1 cellular context compared by ENCODE assay signal in the genomic region with DNA sequence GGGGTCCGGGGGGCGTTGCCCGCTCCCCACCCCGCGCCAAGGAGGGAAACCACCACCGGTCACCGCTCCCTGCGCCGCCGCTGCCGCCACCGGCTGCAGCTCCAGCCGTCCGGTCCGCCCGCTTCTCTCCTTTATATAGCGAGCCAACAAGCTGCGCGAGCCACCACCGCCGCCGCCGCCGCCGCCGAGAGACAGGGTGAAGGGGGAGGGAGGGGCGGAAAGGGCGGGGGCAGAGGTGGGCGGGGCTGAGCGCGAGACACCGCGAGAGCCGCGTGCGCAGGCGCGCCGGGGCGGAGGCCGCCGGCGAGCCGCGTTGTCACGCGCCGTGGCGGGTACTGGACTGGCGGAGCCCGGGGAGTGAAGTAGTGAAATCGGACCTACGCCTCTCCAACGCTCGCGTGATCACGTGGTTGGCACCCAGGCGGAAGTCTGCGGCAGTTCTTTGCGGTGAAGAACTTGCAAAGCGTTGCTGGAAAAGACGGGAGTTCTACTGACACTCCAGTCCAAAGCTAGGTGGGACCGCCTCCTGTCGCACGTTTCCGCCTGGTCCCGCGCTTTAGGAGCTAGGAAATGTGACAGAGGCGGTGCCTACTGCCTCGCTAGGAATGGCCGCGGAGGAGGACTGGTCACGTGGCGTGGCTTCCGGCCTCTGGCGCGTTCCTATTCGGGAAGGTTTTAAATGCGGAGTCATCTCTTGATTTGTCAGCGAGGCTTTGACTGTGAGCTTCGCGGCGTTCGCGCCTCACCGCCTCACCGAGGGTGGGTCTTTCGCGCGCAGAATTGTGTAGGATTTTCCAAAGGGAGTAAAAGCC.
TF ChIP-seq lines count a peak whose summit lies in the region.

Gene GTF2A1 (minus strand): TSS at position 193 of the 812 bp plus-strand sequence. CDS start 441 bp downstream, outside the sequence.

TF ChIP-seq in HepG2, 621 proteins besides CTCF, POLR2A, EP300 and RAD21 (continued from another document and continues in another):
- TF ChIP-seq, protein P1, sequence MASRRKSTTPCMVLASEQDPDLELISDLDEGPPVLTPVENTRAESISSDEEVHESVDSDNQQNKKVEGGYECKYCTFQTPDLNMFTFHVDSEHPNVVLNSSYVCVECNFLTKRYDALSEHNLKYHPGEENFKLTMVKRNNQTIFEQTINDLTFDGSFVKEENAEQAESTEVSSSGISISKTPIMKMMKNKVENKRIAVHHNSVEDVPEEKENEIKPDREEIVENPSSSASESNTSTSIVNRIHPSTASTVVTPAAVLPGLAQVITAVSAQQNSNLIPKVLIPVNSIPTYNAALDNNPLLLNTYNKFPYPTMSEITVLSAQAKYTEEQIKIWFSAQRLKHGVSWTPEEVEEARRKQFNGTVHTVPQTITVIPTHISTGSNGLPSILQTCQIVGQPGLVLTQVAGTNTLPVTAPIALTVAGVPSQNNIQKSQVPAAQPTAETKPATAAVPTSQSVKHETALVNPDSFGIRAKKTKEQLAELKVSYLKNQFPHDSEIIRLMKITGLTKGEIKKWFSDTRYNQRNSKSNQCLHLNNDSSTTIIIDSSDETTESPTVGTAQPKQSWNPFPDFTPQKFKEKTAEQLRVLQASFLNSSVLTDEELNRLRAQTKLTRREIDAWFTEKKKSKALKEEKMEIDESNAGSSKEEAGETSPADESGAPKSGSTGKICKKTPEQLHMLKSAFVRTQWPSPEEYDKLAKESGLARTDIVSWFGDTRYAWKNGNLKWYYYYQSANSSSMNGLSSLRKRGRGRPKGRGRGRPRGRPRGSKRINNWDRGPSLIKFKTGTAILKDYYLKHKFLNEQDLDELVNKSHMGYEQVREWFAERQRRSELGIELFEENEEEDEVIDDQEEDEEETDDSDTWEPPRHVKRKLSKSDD (CRISPR knock-in tag; IDR thresholded peaks at IDR 0.05; ENCODE audit: low read depth) = peak; percentile 58; the same call in 1 of the 2 replicates
- no peak for TF ChIP-seq NBN (conservative IDR thresholded peaks at IDR 0.05)
- no peak for TF ChIP-seq IRF1 (CRISPR knock-in tag; IDR thresholded peaks at IDR 0.05; ENCODE audit: low read depth)
- TF ChIP-seq ZNF770 (CRISPR knock-in tag; IDR thresholded peaks at IDR 0.05) = no peak; the same call in 1 of the 2 replicates
- TF ChIP-seq ZNF607 (CRISPR knock-in tag; IDR thresholded peaks at IDR 0.05; ENCODE audit: borderline replicate concordance) = no peak; the same call in none of the 2 replicates
- peak; percentile 77 for TF ChIP-seq KMT2B (CRISPR knock-in tag; IDR thresholded peaks at IDR 0.05)
- TF ChIP-seq PPARG (CRISPR knock-in tag; conservative IDR thresholded peaks at IDR 0.05) = peak; percentile 25; the same call in 1 of the 2 replicates
- peak; percentile 41 for TF ChIP-seq SRSF1 (optimal IDR thresholded peaks at IDR 0.05; ENCODE audit: low read depth, low read length)
- peak; percentile 60; the same call in 1 of the 2 replicates for TF ChIP-seq ATF2 (CRISPR knock-in tag; IDR thresholded peaks at IDR 0.05)
- no peak for TF ChIP-seq MIER3 (CRISPR knock-in tag; IDR thresholded peaks at IDR 0.05; ENCODE audit: borderline replicate concordance)
- 0 out of 2 replicates have a peak, but pooled peaks have one; percentile 36 for TF ChIP-seq SALL2 (CRISPR knock-in tag; IDR thresholded peaks at IDR 0.05)
- TF ChIP-seq, protein P2, sequence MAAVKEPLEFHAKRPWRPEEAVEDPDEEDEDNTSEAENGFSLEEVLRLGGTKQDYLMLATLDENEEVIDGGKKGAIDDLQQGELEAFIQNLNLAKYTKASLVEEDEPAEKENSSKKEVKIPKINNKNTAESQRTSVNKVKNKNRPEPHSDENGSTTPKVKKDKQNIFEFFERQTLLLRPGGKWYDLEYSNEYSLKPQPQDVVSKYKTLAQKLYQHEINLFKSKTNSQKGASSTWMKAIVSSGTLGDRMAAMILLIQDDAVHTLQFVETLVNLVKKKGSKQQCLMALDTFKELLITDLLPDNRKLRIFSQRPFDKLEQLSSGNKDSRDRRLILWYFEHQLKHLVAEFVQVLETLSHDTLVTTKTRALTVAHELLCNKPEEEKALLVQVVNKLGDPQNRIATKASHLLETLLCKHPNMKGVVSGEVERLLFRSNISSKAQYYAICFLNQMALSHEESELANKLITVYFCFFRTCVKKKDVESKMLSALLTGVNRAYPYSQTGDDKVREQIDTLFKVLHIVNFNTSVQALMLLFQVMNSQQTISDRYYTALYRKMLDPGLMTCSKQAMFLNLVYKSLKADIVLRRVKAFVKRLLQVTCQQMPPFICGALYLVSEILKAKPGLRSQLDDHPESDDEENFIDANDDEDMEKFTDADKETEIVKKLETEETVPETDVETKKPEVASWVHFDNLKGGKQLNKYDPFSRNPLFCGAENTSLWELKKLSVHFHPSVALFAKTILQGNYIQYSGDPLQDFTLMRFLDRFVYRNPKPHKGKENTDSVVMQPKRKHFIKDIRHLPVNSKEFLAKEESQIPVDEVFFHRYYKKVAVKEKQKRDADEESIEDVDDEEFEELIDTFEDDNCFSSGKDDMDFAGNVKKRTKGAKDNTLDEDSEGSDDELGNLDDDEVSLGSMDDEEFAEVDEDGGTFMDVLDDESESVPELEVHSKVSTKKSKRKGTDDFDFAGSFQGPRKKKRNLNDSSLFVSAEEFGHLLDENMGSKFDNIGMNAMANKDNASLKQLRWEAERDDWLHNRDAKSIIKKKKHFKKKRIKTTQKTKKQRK (IDR thresholded peaks at IDR 0.05; ENCODE audit: low read length) = no peak
- no peak for TF ChIP-seq FLYWCH1 (CRISPR knock-in tag; IDR thresholded peaks at IDR 0.05)
- peak; percentile 84; the same call in 1 of the 2 replicates for TF ChIP-seq NFATC3 (CRISPR knock-in tag; IDR thresholded peaks at IDR 0.05)
- 0 out of 2 replicates have a peak, but pooled peaks have one; percentile 9 for TF ChIP-seq ZNF549 (CRISPR knock-in tag; IDR thresholded peaks at IDR 0.05)
- no peak; the same call in 1 of the 2 replicates for TF ChIP-seq ZNF160 (CRISPR knock-in tag; IDR thresholded peaks at IDR 0.05)
- no peak for TF ChIP-seq FOXM1 (CRISPR knock-in tag; IDR thresholded peaks at IDR 0.05)
- TF ChIP-seq TCF7 (IDR thresholded peaks at IDR 0.05; ENCODE audit: low read depth) = no peak
- TF ChIP-seq, protein P3, sequence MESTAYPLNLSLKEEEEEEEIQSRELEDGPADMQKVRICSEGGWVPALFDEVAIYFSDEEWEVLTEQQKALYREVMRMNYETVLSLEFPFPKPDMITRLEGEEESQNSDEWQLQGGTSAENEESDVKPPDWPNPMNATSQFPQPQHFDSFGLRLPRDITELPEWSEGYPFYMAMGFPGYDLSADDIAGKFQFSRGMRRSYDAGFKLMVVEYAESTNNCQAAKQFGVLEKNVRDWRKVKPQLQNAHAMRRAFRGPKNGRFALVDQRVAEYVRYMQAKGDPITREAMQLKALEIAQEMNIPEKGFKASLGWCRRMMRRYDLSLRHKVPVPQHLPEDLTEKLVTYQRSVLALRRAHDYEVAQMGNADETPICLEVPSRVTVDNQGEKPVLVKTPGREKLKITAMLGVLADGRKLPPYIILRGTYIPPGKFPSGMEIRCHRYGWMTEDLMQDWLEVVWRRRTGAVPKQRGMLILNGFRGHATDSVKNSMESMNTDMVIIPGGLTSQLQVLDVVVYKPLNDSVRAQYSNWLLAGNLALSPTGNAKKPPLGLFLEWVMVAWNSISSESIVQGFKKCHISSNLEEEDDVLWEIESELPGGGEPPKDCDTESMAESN (CRISPR knock-in tag; conservative IDR thresholded peaks at IDR 0.05) = peak; percentile 88
- TF ChIP-seq U2AF2 (IDR thresholded peaks at IDR 0.05; ENCODE audit: low read depth, low read length) = 0 out of 2 replicates have a peak, but pooled peaks have one; percentile 76
- TF ChIP-seq ATRX (CRISPR knock-in tag; IDR thresholded peaks at IDR 0.05; ENCODE audit: borderline replicate concordance) = no peak
- peak; percentile 7 for TF ChIP-seq ZBTB33 (CRISPR knock-in tag; IDR thresholded peaks at IDR 0.05)
- TF ChIP-seq, protein P4, sequence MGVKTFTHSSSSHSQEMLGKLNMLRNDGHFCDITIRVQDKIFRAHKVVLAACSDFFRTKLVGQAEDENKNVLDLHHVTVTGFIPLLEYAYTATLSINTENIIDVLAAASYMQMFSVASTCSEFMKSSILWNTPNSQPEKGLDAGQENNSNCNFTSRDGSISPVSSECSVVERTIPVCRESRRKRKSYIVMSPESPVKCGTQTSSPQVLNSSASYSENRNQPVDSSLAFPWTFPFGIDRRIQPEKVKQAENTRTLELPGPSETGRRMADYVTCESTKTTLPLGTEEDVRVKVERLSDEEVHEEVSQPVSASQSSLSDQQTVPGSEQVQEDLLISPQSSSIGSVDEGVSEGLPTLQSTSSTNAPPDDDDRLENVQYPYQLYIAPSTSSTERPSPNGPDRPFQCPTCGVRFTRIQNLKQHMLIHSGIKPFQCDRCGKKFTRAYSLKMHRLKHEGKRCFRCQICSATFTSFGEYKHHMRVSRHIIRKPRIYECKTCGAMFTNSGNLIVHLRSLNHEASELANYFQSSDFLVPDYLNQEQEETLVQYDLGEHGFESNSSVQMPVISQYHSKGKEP (CRISPR knock-in tag; IDR thresholded peaks at IDR 0.05) = no peak
- TF ChIP-seq, protein P5, sequence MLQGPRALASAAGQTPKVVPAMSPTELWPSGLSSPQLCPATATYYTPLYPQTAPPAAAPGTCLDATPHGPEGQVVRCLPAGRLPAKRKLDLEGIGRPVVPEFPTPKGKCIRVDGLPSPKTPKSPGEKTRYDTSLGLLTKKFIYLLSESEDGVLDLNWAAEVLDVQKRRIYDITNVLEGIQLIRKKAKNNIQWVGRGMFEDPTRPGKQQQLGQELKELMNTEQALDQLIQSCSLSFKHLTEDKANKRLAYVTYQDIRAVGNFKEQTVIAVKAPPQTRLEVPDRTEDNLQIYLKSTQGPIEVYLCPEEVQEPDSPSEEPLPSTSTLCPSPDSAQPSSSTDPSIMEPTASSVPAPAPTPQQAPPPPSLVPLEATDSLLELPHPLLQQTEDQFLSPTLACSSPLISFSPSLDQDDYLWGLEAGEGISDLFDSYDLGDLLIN (CRISPR knock-in tag; IDR thresholded peaks at IDR 0.05; ENCODE audit: borderline replicate concordance) = no peak
- TF ChIP-seq ZNF660 (CRISPR knock-in tag; IDR thresholded peaks at IDR 0.05; ENCODE audit: borderline replicate concordance, low read depth) = no peak
- peak; percentile 38 for TF ChIP-seq XRCC5 (optimal IDR thresholded peaks at IDR 0.05; ENCODE audit: low read length)
- TF ChIP-seq SETDB1 (CRISPR knock-in tag; IDR thresholded peaks at IDR 0.05; ENCODE audit: borderline replicate concordance) = no peak
- TF ChIP-seq ESRRA (CRISPR knock-in tag; IDR thresholded peaks at IDR 0.05; ENCODE audit: low read depth) = peak; percentile 46; the same call in 1 of the 2 replicates
- TF ChIP-seq GPN1 (CRISPR knock-in tag; IDR thresholded peaks at IDR 0.05; ENCODE audit: borderline replicate concordance) = no peak
